Comparison of ENCODE assay signal across 1 cellular context in genomic region chr16:578870-579405, GRCh38.
TF ChIP-seq lines count a peak whose summit lies in the region.

No MANE protein-coding gene starts in this region.

TF ChIP-seq in K562, 482 proteins besides CTCF, POLR2A, EP300 and RAD21 (continued from another document and continues in another):
- no peak for TF ChIP-seq AFF1 (IDR thresholded peaks at IDR 0.05; ENCODE audit: low read depth in 1 of 2, partially characterized antibody in 2 of 2)
- no peak for TF ChIP-seq CCNT2 (IDR thresholded peaks at IDR 0.05; ENCODE audit: borderline replicate concordance, extremely low read depth, insufficient read length, low read depth, low read length)
- TF ChIP-seq IFI16 (CRISPR knock-in tag; IDR thresholded peaks at IDR 0.05): no peak
- TF ChIP-seq, protein P1, sequence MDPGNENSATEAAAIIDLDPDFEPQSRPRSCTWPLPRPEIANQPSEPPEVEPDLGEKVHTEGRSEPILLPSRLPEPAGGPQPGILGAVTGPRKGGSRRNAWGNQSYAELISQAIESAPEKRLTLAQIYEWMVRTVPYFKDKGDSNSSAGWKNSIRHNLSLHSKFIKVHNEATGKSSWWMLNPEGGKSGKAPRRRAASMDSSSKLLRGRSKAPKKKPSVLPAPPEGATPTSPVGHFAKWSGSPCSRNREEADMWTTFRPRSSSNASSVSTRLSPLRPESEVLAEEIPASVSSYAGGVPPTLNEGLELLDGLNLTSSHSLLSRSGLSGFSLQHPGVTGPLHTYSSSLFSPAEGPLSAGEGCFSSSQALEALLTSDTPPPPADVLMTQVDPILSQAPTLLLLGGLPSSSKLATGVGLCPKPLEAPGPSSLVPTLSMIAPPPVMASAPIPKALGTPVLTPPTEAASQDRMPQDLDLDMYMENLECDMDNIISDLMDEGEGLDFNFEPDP (CRISPR knock-in tag; IDR thresholded peaks at IDR 0.05): no peak
- TF ChIP-seq ZNF436 (CRISPR knock-in tag; IDR thresholded peaks at IDR 0.05): no peak
- no peak for TF ChIP-seq ADNP (tag; IDR thresholded peaks at IDR 0.05)
- TF ChIP-seq ZBTB17 (CRISPR knock-in tag; IDR thresholded peaks at IDR 0.05): no peak
- no peak for TF ChIP-seq ZBTB5 (IDR thresholded peaks at IDR 0.05)
- TF ChIP-seq RCOR1 (IDR thresholded peaks at IDR 0.05; ENCODE audit: borderline replicate concordance in 1 of 2, low read depth in 2 of 2, low read length in 2 of 2): peak; percentile 12 to 67; a peak in 3 of 4 replicates
- TF ChIP-seq KLF6 (CRISPR knock-in tag; IDR thresholded peaks at IDR 0.05; ENCODE audit: borderline replicate concordance): no peak
- TF ChIP-seq, protein P2, sequence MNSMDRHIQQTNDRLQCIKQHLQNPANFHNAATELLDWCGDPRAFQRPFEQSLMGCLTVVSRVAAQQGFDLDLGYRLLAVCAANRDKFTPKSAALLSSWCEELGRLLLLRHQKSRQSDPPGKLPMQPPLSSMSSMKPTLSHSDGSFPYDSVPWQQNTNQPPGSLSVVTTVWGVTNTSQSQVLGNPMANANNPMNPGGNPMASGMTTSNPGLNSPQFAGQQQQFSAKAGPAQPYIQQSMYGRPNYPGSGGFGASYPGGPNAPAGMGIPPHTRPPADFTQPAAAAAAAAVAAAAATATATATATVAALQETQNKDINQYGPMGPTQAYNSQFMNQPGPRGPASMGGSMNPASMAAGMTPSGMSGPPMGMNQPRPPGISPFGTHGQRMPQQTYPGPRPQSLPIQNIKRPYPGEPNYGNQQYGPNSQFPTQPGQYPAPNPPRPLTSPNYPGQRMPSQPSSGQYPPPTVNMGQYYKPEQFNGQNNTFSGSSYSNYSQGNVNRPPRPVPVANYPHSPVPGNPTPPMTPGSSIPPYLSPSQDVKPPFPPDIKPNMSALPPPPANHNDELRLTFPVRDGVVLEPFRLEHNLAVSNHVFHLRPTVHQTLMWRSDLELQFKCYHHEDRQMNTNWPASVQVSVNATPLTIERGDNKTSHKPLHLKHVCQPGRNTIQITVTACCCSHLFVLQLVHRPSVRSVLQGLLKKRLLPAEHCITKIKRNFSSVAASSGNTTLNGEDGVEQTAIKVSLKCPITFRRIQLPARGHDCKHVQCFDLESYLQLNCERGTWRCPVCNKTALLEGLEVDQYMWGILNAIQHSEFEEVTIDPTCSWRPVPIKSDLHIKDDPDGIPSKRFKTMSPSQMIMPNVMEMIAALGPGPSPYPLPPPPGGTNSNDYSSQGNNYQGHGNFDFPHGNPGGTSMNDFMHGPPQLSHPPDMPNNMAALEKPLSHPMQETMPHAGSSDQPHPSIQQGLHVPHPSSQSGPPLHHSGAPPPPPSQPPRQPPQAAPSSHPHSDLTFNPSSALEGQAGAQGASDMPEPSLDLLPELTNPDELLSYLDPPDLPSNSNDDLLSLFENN (IDR thresholded peaks at IDR 0.05; ENCODE audit: low read depth in 2 of 2, low read length in 2 of 2): no peak
- TF ChIP-seq ZC3H4 (CRISPR knock-in tag; IDR thresholded peaks at IDR 0.05; ENCODE audit: borderline replicate concordance): no peak; the same call in 1 of the 2 replicates
- peak; percentile 90 for TF ChIP-seq MTA3 (IDR thresholded peaks at IDR 0.05; ENCODE audit: borderline replicate concordance)
- TF ChIP-seq DDX20 (tag; IDR thresholded peaks at IDR 0.05; ENCODE audit: low read depth): no peak
- no peak for TF ChIP-seq ESRRB (CRISPR knock-in tag; IDR thresholded peaks at IDR 0.05; ENCODE audit: borderline replicate concordance)
- 0 out of 2 replicates have a peak, but pooled peaks have one; percentile 15 for TF ChIP-seq KAT7 (CRISPR knock-in tag; IDR thresholded peaks at IDR 0.05; ENCODE audit: borderline replicate concordance)
- TF ChIP-seq CEBPB (tag; IDR thresholded peaks at IDR 0.05): no peak
- TF ChIP-seq CREB1 (IDR thresholded peaks at IDR 0.05): no peak
- TF ChIP-seq CREB1 (CRISPR knock-in tag; IDR thresholded peaks at IDR 0.05): peak; percentile 63
- TF ChIP-seq FOXP1 (CRISPR knock-in tag; IDR thresholded peaks at IDR 0.05): peak; percentile 89
- peak; percentile 81 for TF ChIP-seq TCF3 (CRISPR knock-in tag; IDR thresholded peaks at IDR 0.05)
- peak; percentile 76 for TF ChIP-seq TARDBP (IDR thresholded peaks at IDR 0.05)
- no peak for TF ChIP-seq ZNF217 (CRISPR knock-in tag; IDR thresholded peaks at IDR 0.05)
- TF ChIP-seq ILK (tag; IDR thresholded peaks at IDR 0.05; ENCODE audit: borderline replicate concordance, low read depth): no peak
- no peak for TF ChIP-seq HNRNPH1 (optimal IDR thresholded peaks at IDR 0.05; ENCODE audit: low read depth, low read length)
- TF ChIP-seq, protein P3, sequence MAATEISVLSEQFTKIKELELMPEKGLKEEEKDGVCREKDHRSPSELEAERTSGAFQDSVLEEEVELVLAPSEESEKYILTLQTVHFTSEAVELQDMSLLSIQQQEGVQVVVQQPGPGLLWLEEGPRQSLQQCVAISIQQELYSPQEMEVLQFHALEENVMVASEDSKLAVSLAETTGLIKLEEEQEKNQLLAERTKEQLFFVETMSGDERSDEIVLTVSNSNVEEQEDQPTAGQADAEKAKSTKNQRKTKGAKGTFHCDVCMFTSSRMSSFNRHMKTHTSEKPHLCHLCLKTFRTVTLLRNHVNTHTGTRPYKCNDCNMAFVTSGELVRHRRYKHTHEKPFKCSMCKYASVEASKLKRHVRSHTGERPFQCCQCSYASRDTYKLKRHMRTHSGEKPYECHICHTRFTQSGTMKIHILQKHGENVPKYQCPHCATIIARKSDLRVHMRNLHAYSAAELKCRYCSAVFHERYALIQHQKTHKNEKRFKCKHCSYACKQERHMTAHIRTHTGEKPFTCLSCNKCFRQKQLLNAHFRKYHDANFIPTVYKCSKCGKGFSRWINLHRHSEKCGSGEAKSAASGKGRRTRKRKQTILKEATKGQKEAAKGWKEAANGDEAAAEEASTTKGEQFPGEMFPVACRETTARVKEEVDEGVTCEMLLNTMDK (IDR thresholded peaks at IDR 0.05; ENCODE audit: borderline replicate concordance, insufficient read depth, low read depth, low read length, poor library complexity, severe bottlenecking): peak; percentile 90
- TF ChIP-seq CBX2 (IDR thresholded peaks at IDR 0.05; ENCODE audit: insufficient read depth, low read length, poor library complexity, severe bottlenecking): no peak
- no peak for TF ChIP-seq WHSC1 (IDR thresholded peaks at IDR 0.05; ENCODE audit: low read length)
- TF ChIP-seq RNF2 (IDR thresholded peaks at IDR 0.05): peak; percentile 60
- no peak for TF ChIP-seq MTA1 (IDR thresholded peaks at IDR 0.05; ENCODE audit: borderline replicate concordance)
- peak; percentile 44; the same call in 1 of the 2 replicates for TF ChIP-seq NCOR1 (IDR thresholded peaks at IDR 0.05)
- TF ChIP-seq SIX5 (IDR thresholded peaks at IDR 0.05; ENCODE audit: borderline replicate concordance in 1 of 2, insufficient read depth in 1 of 2, low read depth in 1 of 2, low read length in 2 of 2): no peak
- no peak for TF ChIP-seq ZNF12 (CRISPR knock-in tag; IDR thresholded peaks at IDR 0.05)
- TF ChIP-seq ERF (CRISPR knock-in tag; IDR thresholded peaks at IDR 0.05): 0 out of 2 replicates have a peak, but pooled peaks have one; percentile 49
- no peak for TF ChIP-seq CHD2 (IDR thresholded peaks at IDR 0.05; ENCODE audit: low read depth, low read length)
- peak; percentile 61; the same call in 1 of the 2 replicates for TF ChIP-seq E2F4 (CRISPR knock-in tag; IDR thresholded peaks at IDR 0.05; ENCODE audit: low read depth)
- TF ChIP-seq, protein P4, sequence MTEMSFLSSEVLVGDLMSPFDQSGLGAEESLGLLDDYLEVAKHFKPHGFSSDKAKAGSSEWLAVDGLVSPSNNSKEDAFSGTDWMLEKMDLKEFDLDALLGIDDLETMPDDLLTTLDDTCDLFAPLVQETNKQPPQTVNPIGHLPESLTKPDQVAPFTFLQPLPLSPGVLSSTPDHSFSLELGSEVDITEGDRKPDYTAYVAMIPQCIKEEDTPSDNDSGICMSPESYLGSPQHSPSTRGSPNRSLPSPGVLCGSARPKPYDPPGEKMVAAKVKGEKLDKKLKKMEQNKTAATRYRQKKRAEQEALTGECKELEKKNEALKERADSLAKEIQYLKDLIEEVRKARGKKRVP (CRISPR knock-in tag; IDR thresholded peaks at IDR 0.05): no peak
- no peak for TF ChIP-seq NFXL1 (CRISPR knock-in tag; IDR thresholded peaks at IDR 0.05)
- TF ChIP-seq HDGF (IDR thresholded peaks at IDR 0.05): no peak
- TF ChIP-seq ETV6 (IDR thresholded peaks at IDR 0.05; ENCODE audit: borderline replicate concordance in 1 of 2, low read depth in 2 of 2, low read length in 1 of 2): no peak
- no peak for TF ChIP-seq ETV6 (CRISPR knock-in tag; IDR thresholded peaks at IDR 0.05; ENCODE audit: borderline replicate concordance)
- TF ChIP-seq RBM14 (IDR thresholded peaks at IDR 0.05; ENCODE audit: borderline replicate concordance, insufficient read depth, low read depth, low read length): no peak
- TF ChIP-seq, protein P5, sequence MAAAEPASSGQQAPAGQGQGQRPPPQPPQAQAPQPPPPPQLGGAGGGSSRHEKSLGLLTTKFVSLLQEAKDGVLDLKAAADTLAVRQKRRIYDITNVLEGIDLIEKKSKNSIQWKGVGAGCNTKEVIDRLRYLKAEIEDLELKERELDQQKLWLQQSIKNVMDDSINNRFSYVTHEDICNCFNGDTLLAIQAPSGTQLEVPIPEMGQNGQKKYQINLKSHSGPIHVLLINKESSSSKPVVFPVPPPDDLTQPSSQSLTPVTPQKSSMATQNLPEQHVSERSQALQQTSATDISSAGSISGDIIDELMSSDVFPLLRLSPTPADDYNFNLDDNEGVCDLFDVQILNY (CRISPR knock-in tag; IDR thresholded peaks at IDR 0.05): 0 out of 2 replicates have a peak, but pooled peaks have one; percentile 46
- TF ChIP-seq DIDO1 (tag; IDR thresholded peaks at IDR 0.05; ENCODE audit: low read depth): no peak
- TF ChIP-seq ZNF668 (CRISPR knock-in tag; IDR thresholded peaks at IDR 0.05): no peak
- TF ChIP-seq ZNF766 (CRISPR knock-in tag; conservative IDR thresholded peaks at IDR 0.05): no peak
- TF ChIP-seq, protein P6, sequence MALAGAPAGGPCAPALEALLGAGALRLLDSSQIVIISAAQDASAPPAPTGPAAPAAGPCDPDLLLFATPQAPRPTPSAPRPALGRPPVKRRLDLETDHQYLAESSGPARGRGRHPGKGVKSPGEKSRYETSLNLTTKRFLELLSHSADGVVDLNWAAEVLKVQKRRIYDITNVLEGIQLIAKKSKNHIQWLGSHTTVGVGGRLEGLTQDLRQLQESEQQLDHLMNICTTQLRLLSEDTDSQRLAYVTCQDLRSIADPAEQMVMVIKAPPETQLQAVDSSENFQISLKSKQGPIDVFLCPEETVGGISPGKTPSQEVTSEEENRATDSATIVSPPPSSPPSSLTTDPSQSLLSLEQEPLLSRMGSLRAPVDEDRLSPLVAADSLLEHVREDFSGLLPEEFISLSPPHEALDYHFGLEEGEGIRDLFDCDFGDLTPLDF (CRISPR knock-in tag; IDR thresholded peaks at IDR 0.05): 0 out of 2 replicates have a peak, but pooled peaks have one; percentile 49
- TF ChIP-seq ZBED1 (IDR thresholded peaks at IDR 0.05): no peak
- peak; percentile 63 for TF ChIP-seq ARID1B (IDR thresholded peaks at IDR 0.05)
- no peak for TF ChIP-seq FOXJ2 (tag; IDR thresholded peaks at IDR 0.05)
- TF ChIP-seq HDAC1 (IDR thresholded peaks at IDR 0.05): peak in 1 of 2 experiments; percentile 87; a peak in 2 of 4 replicates
- peak; percentile 95 for TF ChIP-seq HNRNPL (IDR thresholded peaks at IDR 0.05; ENCODE audit: low read depth, low read length)
- peak; percentile 22 for TF ChIP-seq TAF1 (IDR thresholded peaks at IDR 0.05; ENCODE audit: control insufficient read depth, extremely low read depth, insufficient read depth, low read length, severe bottlenecking)
- 0 out of 2 replicates have a peak, but pooled peaks have one; percentile 35 for TF ChIP-seq DPF2 (IDR thresholded peaks at IDR 0.05)
- TF ChIP-seq MAFF (IDR thresholded peaks at IDR 0.05; ENCODE audit: low read length): no peak
- TF ChIP-seq CC2D1A (IDR thresholded peaks at IDR 0.05): no peak
